ENCODE assay signal across 11 cellular contexts in genomic region chr2:101114268-101114783, GRCh38. TPM values are rescaled to one million over a fixed set of nuclear protein-coding genes. Genes with fewer than 3 reads are reported as not detected.
DNase-seq lines count a peak whose midpoint lies in the region; ATAC-seq and TF ChIP-seq lines count a peak whose summit lies in the region.
"Had no signal": no experiment of that assay in that cellular context is flagged by ENCODE, and none has a peak within 500 bp of the region (broad histone marks: within the 10 kb centered on the region; RNA-seq: fewer than 3 reads in every experiment).

No MANE protein-coding gene starts in this region.

- TF ChIP-seq CTCF in foreskin keratinocyte (conservative IDR thresholded peaks at IDR 0.05) (no peak), upper lobe of right lung (IDR thresholded peaks at IDR 0.05) (no peak)

- H3K4me1 Mint-ChIP-seq in stimulated activated memory B cell treated with anti-CD40 and anti-IgM and Interleukin-4, amounts not matched to agents 10 μg/mL and 1 μg/mL and 100 μg/mL, for 72 hours, result peaks cover 26% of the 10 kb centered on the region

- H3K9me3 ChIP-seq in upper lobe of right lung, result no peaks in the 10 kb centered on the region

- peak overlapping the region; percentile 7 for H3K27ac Mint-ChIP-seq in stimulated activated memory B cell treated with anti-CD40 and anti-IgM and Interleukin-4, amounts not matched to agents 10 μg/mL and 1 μg/mL and 100 μg/mL, for 72 hours
- H3K27ac Mint-ChIP-seq: stimulated activated naive CD8-positive, alpha-beta T cell treated with anti-CD3 and anti-CD28 coated beads, Interleukin-15, Interleukin-2, amounts not matched to agents 100 ng/mL and 50 ng/mL, for 24 hours had no signal

- H3K4me3 ChIP-seq in upper lobe of right lung, result no peak overlapping the region
- H3K4me3 ChIP-seq: neural progenitor cell had no signal

- H3K4me3 Mint-ChIP-seq in stimulated activated memory B cell treated with anti-CD40 and anti-IgM and Interleukin-4, amounts not matched to agents 10 μg/mL and 1 μg/mL and 100 μg/mL, for 72 hours, result no peak overlapping the region
- H3K4me3 Mint-ChIP-seq: stimulated activated naive CD8-positive, alpha-beta T cell treated with anti-CD3 and anti-CD28 coated beads, Interleukin-15, Interleukin-2, amounts not matched to agents 100 ng/mL and 50 ng/mL, for 24 hours had no signal

- peak overlapping the region; percentile 62 for H3K27ac ChIP-seq in foreskin keratinocyte
- no peak overlapping the region for H3K27ac ChIP-seq in upper lobe of right lung
- H3K27ac ChIP-seq: neural progenitor cell had no signal

- no peaks in the 10 kb centered on the region for H3K9me3 Mint-ChIP-seq in stimulated activated memory B cell treated with anti-CD40 and anti-IgM and Interleukin-4, amounts not matched to agents 10 μg/mL and 1 μg/mL and 100 μg/mL, for 72 hours
- H3K9me3 Mint-ChIP-seq: neural progenitor cell; stimulated activated naive CD8-positive, alpha-beta T cell treated with anti-CD3 and anti-CD28 coated beads, Interleukin-15, Interleukin-2, amounts not matched to agents 100 ng/mL and 50 ng/mL, for 24 hours had no signal

- peaks cover 27% of the 10 kb centered on the region for H3K4me1 ChIP-seq in foreskin keratinocyte
- H3K4me1 ChIP-seq in upper lobe of right lung, result peaks cover 45% of the 10 kb centered on the region

- ATAC-seq in foreskin keratinocyte, result no peak
- no peak for ATAC-seq in stimulated activated memory B cell treated with anti-CD40 and anti-IgM and Interleukin-4, amounts not matched to agents 10 μg/mL and 1 μg/mL and 100 μg/mL, for 72 hours
- no peak for ATAC-seq in upper lobe of right lung

- intact Hi-C loops in upper lobe of right lung (cut with DNase I), result no loop called here

- no peaks in the 10 kb centered on the region for H3K36me3 ChIP-seq in upper lobe of right lung
- H3K36me3 ChIP-seq: neural progenitor cell had no signal

- DNase-seq in NCI-H2171 treated with DMSO at 0.1 percent for 48 hours (lab: John Stamatoyannopoulos, UW) (peak; percentile 47), NCI-H2171 (lab: John Stamatoyannopoulos, UW) (no peak), NCI-H524 treated with DMSO at 0.1 percent for 48 hours (lab: John Stamatoyannopoulos, UW) (peak; percentile 48), foreskin keratinocyte (no peak), NCI-H1694 (lab: John Stamatoyannopoulos, UW) (no peak), upper lobe of right lung (no peak), T-helper 1 cell (no peak)
- DNase-seq: activated T-cell treated with anti-CD3 and anti-CD28 coated beads for 4 hours had no signal

- H3K27me3 ChIP-seq in foreskin keratinocyte (no peaks in the 10 kb centered on the region), upper lobe of right lung (no peaks in the 10 kb centered on the region)
- H3K27me3 ChIP-seq: neural progenitor cell had no signal

- H3K36me3 Mint-ChIP-seq in stimulated activated memory B cell treated with anti-CD40 and anti-IgM and Interleukin-4, amounts not matched to agents 10 μg/mL and 1 μg/mL and 100 μg/mL, for 72 hours, result no peaks in the 10 kb centered on the region
- H3K36me3 Mint-ChIP-seq: neural progenitor cell had no signal

- H3K27me3 Mint-ChIP-seq in stimulated activated memory B cell treated with anti-CD40 and anti-IgM and Interleukin-4, amounts not matched to agents 10 μg/mL and 1 μg/mL and 100 μg/mL, for 72 hours, result peaks cover 2% of the 10 kb centered on the region
- H3K27me3 Mint-ChIP-seq: stimulated activated naive CD8-positive, alpha-beta T cell treated with anti-CD3 and anti-CD28 coated beads, Interleukin-15, Interleukin-2, amounts not matched to agents 100 ng/mL and 50 ng/mL, for 24 hours had no signal

RNA-seq across cellular contexts. Expression of gene TBC1D8, which starts 36.9 kb away (rescaled TPM):
- total RNA-seq in foreskin keratinocyte (7.4 and 8.3 TPM in 2 replicates), upper lobe of right lung (19.9 TPM)
- polyA plus RNA-seq in foreskin keratinocyte, result 2.3 and 3.0 TPM in 2 replicates

Comparison
In these comparisons a context has a peak if more than half of its experiments do, and no peak if none do; other contexts are left out.
1. DNase-seq: peak in NCI-H2171 treated with DMSO at 0.1 percent for 48 hours (single experiment) and NCI-H524 treated with DMSO at 0.1 percent for 48 hours (single experiment); none in NCI-H2171 (single experiment), foreskin keratinocyte (0 of 2), NCI-H1694 (single experiment), upper lobe of right lung (single experiment) and T-helper 1 cell (0 of 5).